Comparison of ENCODE assay signal across 23 cellular contexts in genomic region chr6:55282145-55282544, GRCh38. TPM values are rescaled to one million over a fixed set of nuclear protein-coding genes. Genes with fewer than 3 reads are reported as not detected.
DNase-seq lines count a peak whose midpoint lies in the region; ATAC-seq and TF ChIP-seq lines count a peak whose summit lies in the region.
"Had no signal": no experiment of that assay in that cellular context is flagged by ENCODE, and none has a peak within 500 bp of the region (broad histone marks: within the 10 kb centered on the region; RNA-seq: fewer than 3 reads in every experiment).

No MANE protein-coding gene starts in this region.

- H4K20me1 ChIP-seq in mammary epithelial cell (ENCODE audit: insufficient read depth, low read length) (no peaks in the 10 kb centered on the region), SK-N-SH (ENCODE audit: insufficient read depth) (no peaks in the 10 kb centered on the region)

- ATAC-seq in heart left ventricle = no peak
- no peak for ATAC-seq in stimulated activated naive CD8-positive, alpha-beta T cell treated with anti-CD3 and anti-CD28 coated beads, Interleukin-15, amount 100 ng/mL, for 72 hours
- ATAC-seq: HCT116, SK-N-SH treated with all-trans-retinoic acid at 6 μM for 48 hours had no signal

- intact Hi-C loops in left ventricle myocardium inferior (cut with micrococcal nuclease) (no loop called here), heart left ventricle (cut with DNase I) (no loop called here), mammary epithelial cell (cut with micrococcal nuclease) (no loop called here)

- WGBS in heart left ventricle, 4 donors = 4 to 25% (median 13%) methylated on average over 6 of the region's 6 CpGs
- 79% methylated on average over 6 of the region's 6 CpGs for WGBS in mammary epithelial cell (ENCODE audit: low coverage, missing lambda C conversion rate)
- whole genome bisulfite sequencing in SK-N-SH (ENCODE audit: low lambda C conversion rate) = 33% methylated on average over 6 of the region's 6 CpGs

- H3K36me3 ChIP-seq in left ventricle myocardium inferior (no peaks in the 10 kb centered on the region), heart left ventricle (no peaks in the 10 kb centered on the region), mammary epithelial cell (ENCODE audit: insufficient read depth, low read length) (no peaks in the 10 kb centered on the region), SK-N-SH (replicated peaks in 1 of 2; ENCODE audit: control insufficient read depth in 1 of 2, insufficient read depth in 2 of 2, low read length in 1 of 2) (no peaks in the 10 kb centered on the region)
- H3K36me3 ChIP-seq: MG63, Peyer's patch had no signal

- H3K27ac Mint-ChIP-seq in mesothelial cell of epicardium = peak overlapping the region; percentile 1
- H3K27ac Mint-ChIP-seq in stimulated activated naive CD8-positive, alpha-beta T cell treated with anti-CD3 and anti-CD28 coated beads, Interleukin-15, amount 100 ng/mL, for 72 hours = no peak overlapping the region

- no TSS peak for BruUV-seq in mammary epithelial cell (replicated peaks; lab: Mats Ljungman, UMichigan)

- in situ Hi-C loops in mammary epithelial cell (cut with MboI; ENCODE audit: low sequenced_read_pairs in 2 of 2) = loop anchor here (25.0 kb wide), 2 partner anchors 680 to 1005 kb away; no protein-coding TSS in a partner anchor

- H3K27me3 Mint-ChIP-seq in mesothelial cell of epicardium (ENCODE audit: low read depth) = no peaks in the 10 kb centered on the region
- no peaks in the 10 kb centered on the region for H3K27me3 Mint-ChIP-seq in stimulated activated naive CD8-positive, alpha-beta T cell treated with anti-CD3 and anti-CD28 coated beads, Interleukin-15, amount 100 ng/mL, for 72 hours
- H3K27me3 Mint-ChIP-seq: CD4-positive, alpha-beta memory T cell had no signal

- no peak for TF ChIP-seq EP300 in SK-N-SH (IDR thresholded peaks at IDR 0.05; ENCODE audit: borderline replicate concordance in 1 of 2, low read depth in 1 of 2, low read length in 1 of 2)

- TF ChIP-seq POLR2A in heart left ventricle (IDR thresholded peaks at IDR 0.05) = no peak

- H3K4me2 ChIP-seq in mammary epithelial cell (ENCODE audit: insufficient read depth, low read depth, low read length) (no peak overlapping the region), SK-N-SH (no peak overlapping the region)

- H3K27me3 ChIP-seq in left ventricle myocardium inferior (ENCODE audit: low read depth) (no peaks in the 10 kb centered on the region), heart left ventricle (no peaks in the 10 kb centered on the region), mammary epithelial cell (ENCODE audit: insufficient read depth, low read length) (peaks cover 4% of the 10 kb centered on the region), SK-N-SH (ENCODE audit: insufficient read depth) (no peaks in the 10 kb centered on the region)
- H3K27me3 ChIP-seq: MG63, Peyer's patch had no signal

- DNase-seq in left ventricle myocardium inferior (peak; percentile 13), heart left ventricle (no peak), choroid plexus epithelial cell (ENCODE audit: low read depth) (peak; percentile 13), mesothelial cell of epicardium (ENCODE audit: low spot score in 2 of 2, unreplicated experiment in 2 of 2) (no peak), mammary epithelial cell (no peak), SK-N-SH (no peak)
- no peak for DNase-seq in stimulated activated naive CD8-positive, alpha-beta T cell treated with anti-CD3 and anti-CD28 coated beads, Interleukin-15, amount 100 ng/mL, for 72 hours
- DNase-seq: C1 segment of cervical spinal cord; CD4-positive, alpha-beta memory T cell; COR-L47; DMS53; IMR-90; KG1; MG63; NCI-H2029 treated with DMSO at 0.1 percent for 48 hours; NCI-H526 treated with DMSO at 0.1 percent for 48 hours; Peyer's patch had no signal

- H3K9me3 Mint-ChIP-seq in mesothelial cell of epicardium = no peaks in the 10 kb centered on the region
- peaks cover 0 to 4% of the 10 kb centered on the region in 2 donors for H3K9me3 Mint-ChIP-seq in stimulated activated naive CD8-positive, alpha-beta T cell treated with anti-CD3 and anti-CD28 coated beads, Interleukin-15, amount 100 ng/mL, for 72 hours

- CTCF ChIA-PET in mammary epithelial cell (lab: Charles Lee; ENCODE audit: low non-redundant PET) (interaction anchor here (0.6 kb wide), 1 partner anchor 283 kb away, joined by 4 read pairs; no protein-coding TSS in a partner anchor), SK-N-SH (lab: Yijun Ruan, JAX) (interaction anchor here (0.8 to 2.9 kb wide), 2 partner anchors 673 to 1010 kb away, joined by 3 to 7 read pairs; no protein-coding TSS in a partner anchor)

- no peaks in the 10 kb centered on the region for H3F3A ChIP-seq in SK-N-SH (replicated peaks; ENCODE audit: insufficient read depth)

- H3K4me3 ChIP-seq in left ventricle myocardium inferior (no peak overlapping the region), heart left ventricle (no peak overlapping the region), choroid plexus epithelial cell (ENCODE audit: low read depth, low read length) (no peak overlapping the region), mammary epithelial cell (replicated peaks in 1 of 3; ENCODE audit: insufficient read depth in 1 of 3, low read depth in 2 of 3, low read length in 3 of 3) (no peak overlapping the region), SK-N-SH (ENCODE audit: low read depth in 2 of 2, low read length in 1 of 2) (no peak overlapping the region)
- H3K4me3 ChIP-seq: MG63, Peyer's patch had no signal

- H3K9ac ChIP-seq in mammary epithelial cell (ENCODE audit: insufficient read depth, low read length) (no peak overlapping the region), SK-N-SH (no peak overlapping the region)

- H2AFZ ChIP-seq in mammary epithelial cell (ENCODE audit: low read depth, low read length) (no peak overlapping the region), SK-N-SH (ENCODE audit: low read depth) (no peak overlapping the region)

- peaks cover 12% of the 10 kb centered on the region for H3K4me1 Mint-ChIP-seq in mesothelial cell of epicardium
- no peaks in the 10 kb centered on the region for H3K4me1 Mint-ChIP-seq in stimulated activated naive CD8-positive, alpha-beta T cell treated with anti-CD3 and anti-CD28 coated beads, Interleukin-15, amount 100 ng/mL, for 72 hours
- H3K4me1 Mint-ChIP-seq: CD4-positive, alpha-beta memory T cell had no signal

- H3K79me2 ChIP-seq in mammary epithelial cell (ENCODE audit: insufficient read depth, low read length) (no peaks in the 10 kb centered on the region), SK-N-SH (ENCODE audit: insufficient read depth) (no peaks in the 10 kb centered on the region)

- no peak for TF ChIP-seq RAD21 in SK-N-SH (IDR thresholded peaks at IDR 0.05; ENCODE audit: low read length)

- dilution Hi-C loops in mammary epithelial cell (cut with HindIII; ENCODE audit: low sequenced_read_pairs) = no loop called here

- no peaks in the 10 kb centered on the region for H3K9me2 ChIP-seq in SK-N-SH

- H3K4me1 ChIP-seq in left ventricle myocardium inferior (peaks cover 7% of the 10 kb centered on the region), heart left ventricle (peaks cover 0 to 3% (median 0%) of the 10 kb centered on the region in 12 donors), mammary epithelial cell (ENCODE audit: insufficient read depth, low read length) (no peaks in the 10 kb centered on the region), SK-N-SH (ENCODE audit: control insufficient read depth in 1 of 2, insufficient read depth in 2 of 2, low read depth in 1 of 2, low read length in 1 of 2) (peaks cover 0 to 2% of the 10 kb centered on the region in 2 experiments; a peak in 1 of 4 replicates)
- H3K4me1 ChIP-seq: Peyer's patch had no signal

- POLR2A ChIA-PET in SK-N-SH (lab: Yijun Ruan, JAX) = no interaction called here

- H3K9me3 ChIP-seq in left ventricle myocardium inferior (replicated peaks) = no peaks in the 10 kb centered on the region
- H3K9me3 ChIP-seq in heart left ventricle = no peaks in the 10 kb centered on the region
- no peaks in the 10 kb centered on the region for H3K9me3 ChIP-seq in mammary epithelial cell (replicated peaks; ENCODE audit: insufficient read depth, low read length)
- H3K9me3 ChIP-seq in SK-N-SH = no peaks in the 10 kb centered on the region
- H3K9me3 ChIP-seq: MG63, Peyer's patch had no signal

- H3K27ac ChIP-seq in left ventricle myocardium inferior (replicated peaks) = no peak overlapping the region
- no peak overlapping the region for H3K27ac ChIP-seq in heart left ventricle
- no peak overlapping the region for H3K27ac ChIP-seq in mammary epithelial cell (ENCODE audit: insufficient read depth, low read depth, low read length)
- no peak overlapping the region for H3K27ac ChIP-seq in SK-N-SH (ENCODE audit: low read depth in 2 of 2, low read length in 1 of 2)
- H3K27ac ChIP-seq: Peyer's patch had no signal

- no peaks in the 10 kb centered on the region for H3K36me3 Mint-ChIP-seq in mesothelial cell of epicardium
- H3K36me3 Mint-ChIP-seq: CD4-positive, alpha-beta memory T cell had no signal

- TF ChIP-seq CTCF in left ventricle myocardium inferior (IDR thresholded peaks at IDR 0.05; ENCODE audit: borderline replicate concordance) (no peak), heart left ventricle (IDR thresholded peaks at IDR 0.05) (no peak), choroid plexus epithelial cell (conservative IDR thresholded peaks at IDR 0.05; ENCODE audit: low read depth, low read length) (no peak), mesothelial cell of epicardium (IDR thresholded peaks at IDR 0.05; ENCODE audit: unreplicated experiment) (no peak), mammary epithelial cell (conservative IDR thresholded peaks at IDR 0.05 in 1 of 2, IDR thresholded peaks at IDR 0.05 in 1 of 2; ENCODE audit: extremely low read depth in 1 of 2, insufficient read depth in 1 of 2, low read depth in 1 of 2, low read length in 2 of 2) (no peak), SK-N-SH (IDR thresholded peaks at IDR 0.05) (no peak)

- no peak overlapping the region for H3K4me3 Mint-ChIP-seq in mesothelial cell of epicardium
- H3K4me3 Mint-ChIP-seq in stimulated activated naive CD8-positive, alpha-beta T cell treated with anti-CD3 and anti-CD28 coated beads, Interleukin-15, amount 100 ng/mL, for 72 hours = no peak overlapping the region
- H3K4me3 Mint-ChIP-seq: CD4-positive, alpha-beta memory T cell had no signal

TF ChIP-seq in SK-N-SH, 30 proteins besides CTCF, POLR2A, EP300 and RAD21 (continues in another document):
- TF ChIP-seq CHD2 (IDR thresholded peaks at IDR 0.05; ENCODE audit: low read length, partially characterized antibody) (no peak), YY1 (IDR thresholded peaks at IDR 0.05; ENCODE audit: low read depth) (no peak)

RNA-seq across cellular contexts. Expression of gene GFRAL, which starts 45.1 kb away (rescaled TPM):
- total RNA-seq in left ventricle myocardium inferior = not detected
- not detected for total RNA-seq in heart left ventricle
- polyA plus RNA-seq in heart left ventricle = not detected
- total RNA-seq in mesothelial cell of epicardium = not detected in 3 replicates
- not detected for total RNA-seq in mammary epithelial cell
- not detected for polyA plus RNA-seq in mammary epithelial cell
- not detected for polyA minus RNA-seq in mammary epithelial cell
- not detected in 2 replicates for polyA plus RNA-seq in SK-N-SH (2012; rRNA removed)
- not detected in 2 replicates for polyA plus RNA-seq in SK-N-SH (2012; cell fraction: cytosol; rRNA removed)
- not detected in 2 replicates for polyA plus RNA-seq in SK-N-SH (2012; cell fraction: nucleus; rRNA removed)
- total RNA-seq: CD4-positive, alpha-beta memory T cell; Daoy; H4; IMR-90; NCI-H460; Peyer's patch had no signal
- polyA plus RNA-seq: AG04450; CD4-positive, alpha-beta memory T cell; IMR-90 had no signal

Comparison
In these comparisons a context has a peak if more than half of its experiments do, and no peak if none do; other contexts are left out.
1. DNase-seq: peak in left ventricle myocardium inferior (single experiment) and choroid plexus epithelial cell (single experiment); none in heart left ventricle (0 of 5), mesothelial cell of epicardium (0 of 2), mammary epithelial cell (single experiment), SK-N-SH (single experiment) and stimulated activated naive CD8-positive, alpha-beta T cell treated with anti-CD3 and anti-CD28 coated beads, Interleukin-15, amount 100 ng/mL, for 72 hours (0 of 2).